Comparison of ENCODE assay signal across 19 cellular contexts in genomic region chr18:515838-516237, GRCh38. TPM values are rescaled to one million over a fixed set of nuclear protein-coding genes. Genes with fewer than 3 reads are reported as not detected.
"Had no signal": no experiment of that assay in that cellular context is flagged by ENCODE, and none has a peak within 500 bp of the region (broad histone marks: within the 10 kb centered on the region; RNA-seq: fewer than 3 reads in every experiment).

No MANE protein-coding gene starts in this region.

- H3K4me1 Mint-ChIP-seq: activated B cell treated with CpG ODN at 0.5 μM for 24 hours; activated naive CD8-positive, alpha-beta T cell treated with anti-CD3 and anti-CD28 coated beads, Interleukin-2, amount 10 ng/mL, durations not matched to agents 7 days and 5 days had no signal

- H3K4me1 ChIP-seq: prostate gland had no signal

- H3K4me3 Mint-ChIP-seq: activated B cell treated with CpG ODN at 0.5 μM for 24 hours; activated CD4-positive, alpha-beta memory T cell treated with anti-CD3 and anti-CD28 coated beads for 36 hours; activated naive CD8-positive, alpha-beta T cell treated with anti-CD3 and anti-CD28 coated beads, Interleukin-2, amount 10 ng/mL, durations not matched to agents 7 days and 5 days; activated T-helper 17 cell treated with anti-CD3 and anti-CD28 coated beads, Interleukin-2, amount 50 U/mL, for 72 hours; brain had no signal

- H3K36me3 ChIP-seq: gastroesophageal sphincter, heart left ventricle, left ventricle myocardium inferior, prostate gland, right atrium auricular region, stomach, vagina had no signal

- H3K27ac Mint-ChIP-seq: activated B cell treated with CpG ODN at 0.5 μM for 24 hours; activated CD4-positive, alpha-beta memory T cell treated with anti-CD3 and anti-CD28 coated beads for 36 hours; activated naive CD8-positive, alpha-beta T cell treated with anti-CD3 and anti-CD28 coated beads, Interleukin-2, amount 10 ng/mL, durations not matched to agents 7 days and 5 days; activated T-helper 17 cell treated with anti-CD3 and anti-CD28 coated beads, Interleukin-2, amount 50 U/mL, for 72 hours; brain had no signal

- ATAC-seq: activated T-helper 17 cell treated with anti-CD3 and anti-CD28 coated beads, Interleukin-2, amount 50 U/mL, for 72 hours; gastroesophageal sphincter; heart left ventricle had no signal

- H3K27me3 Mint-ChIP-seq: activated B cell treated with CpG ODN at 0.5 μM for 24 hours; activated naive CD8-positive, alpha-beta T cell treated with anti-CD3 and anti-CD28 coated beads, Interleukin-2, amount 10 ng/mL, durations not matched to agents 7 days and 5 days; brain had no signal

- H3K27me3 ChIP-seq: dorsolateral prefrontal cortex, gastroesophageal sphincter, heart left ventricle, right atrium auricular region, stomach, vagina had no signal

- H3K36me3 Mint-ChIP-seq: activated CD4-positive, alpha-beta memory T cell treated with anti-CD3 and anti-CD28 coated beads for 36 hours; activated naive CD8-positive, alpha-beta T cell treated with anti-CD3 and anti-CD28 coated beads, Interleukin-2, amount 10 ng/mL, durations not matched to agents 7 days and 5 days had no signal

- H3K4me3 ChIP-seq: dorsolateral prefrontal cortex, gastroesophageal sphincter, heart left ventricle, left ventricle myocardium inferior, prostate gland, right atrium auricular region, stomach, vagina had no signal

- H3K9me3 ChIP-seq: gastroesophageal sphincter, heart left ventricle, left ventricle myocardium inferior, prostate gland, right atrium auricular region, stomach, vagina had no signal

- H3K27ac ChIP-seq: dorsolateral prefrontal cortex, gastroesophageal sphincter, heart left ventricle, left ventricle myocardium inferior, prostate gland, right atrium auricular region, stomach, vagina had no signal

- DNase-seq: activated B cell treated with CpG ODN at 0.5 μM for 24 hours; activated CD4-positive, alpha-beta memory T cell treated with anti-CD3 and anti-CD28 coated beads for 36 hours; activated CD4-positive, alpha-beta T cell treated with anti-CD3 and anti-CD28 coated beads for 4 hours; activated naive CD4-positive, alpha-beta T cell; activated naive CD8-positive, alpha-beta T cell treated with anti-CD3 and anti-CD28 coated beads, Interleukin-2, amount 10 ng/mL, durations not matched to agents 7 days and 5 days; amygdala; caudate nucleus; dorsolateral prefrontal cortex; heart left ventricle; left ventricle myocardium inferior; stomach; trophoblast cell had no signal

RNA-seq across cellular contexts. Expression of gene COLEC12, which starts 15.3 kb away (rescaled TPM):
- total RNA-seq: activated B cell treated with CpG ODN at 0.5 μM for 24 hours; activated CD4-positive, alpha-beta memory T cell treated with anti-CD3 and anti-CD28 coated beads for 36 hours; activated T-helper 17 cell treated with anti-CD3 and anti-CD28 coated beads, Interleukin-2, amount 50 U/mL, for 72 hours; T-helper 2 cell treated with Interferon-gamma antibody and Interleukin-4, amounts not matched to agents 100 ng/mL and 5 ng/mL, for 36 hours had no signal
